14 cellular contexts compared by ENCODE assay signal in the genomic region with DNA sequence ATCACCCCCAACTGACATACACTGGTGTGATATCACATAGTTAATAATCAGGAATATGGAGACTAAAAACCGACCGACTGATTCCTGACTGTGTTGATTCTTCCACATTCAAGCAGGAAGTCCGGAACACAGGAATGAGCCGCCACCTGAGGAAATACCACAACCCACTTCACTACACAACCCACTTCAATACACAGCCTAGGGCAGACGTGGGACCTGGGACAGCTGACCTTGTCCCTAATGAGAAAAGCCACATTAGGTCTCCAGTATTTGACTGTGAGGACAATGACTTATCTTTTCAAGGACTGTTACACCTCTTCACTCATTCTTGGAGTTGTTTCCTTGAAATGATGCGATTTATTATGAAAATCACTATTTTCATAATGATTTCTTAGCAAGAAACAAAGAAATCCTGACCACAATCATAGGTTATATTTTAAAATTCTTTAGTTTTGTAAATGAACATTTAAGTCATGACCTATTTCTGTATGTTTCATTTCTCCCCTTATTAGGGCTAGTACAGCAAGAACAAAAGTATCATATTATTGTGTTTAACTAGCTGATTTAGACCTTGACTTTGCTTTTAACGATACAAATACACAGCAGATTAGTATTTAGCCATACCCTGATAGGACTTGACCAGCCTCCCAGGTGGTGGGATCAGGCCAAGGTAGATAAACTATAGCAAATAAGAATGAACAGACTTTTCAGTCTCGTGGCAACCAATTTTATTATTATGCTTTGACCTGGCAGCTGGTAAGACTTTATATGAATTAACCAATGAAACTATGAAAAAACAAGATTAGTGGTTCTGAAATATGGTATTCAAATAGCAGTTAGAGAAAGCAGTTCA. TPM values are rescaled to one million over a fixed set of nuclear protein-coding genes. Genes with fewer than 3 reads are reported as not detected.
DNase-seq lines count a peak whose midpoint lies in the region; ATAC-seq, FAIRE-seq and TF ChIP-seq lines count a peak whose summit lies in the region.
"Had no signal": no experiment of that assay in that cellular context is flagged by ENCODE, and none has a peak within 500 bp of the region (broad histone marks: within the 10 kb centered on the region; RNA-seq: fewer than 3 reads in every experiment).

No MANE protein-coding gene starts in this region.

- H3K36me3 Mint-ChIP-seq in CD14-positive monocyte, result peaks cover 35 to 38% of the 10 kb centered on the region in 2 donors
- peaks cover 2% of the 10 kb centered on the region for H3K36me3 Mint-ChIP-seq in astrocyte (ENCODE audit: low read depth, unreplicated experiment)
- peaks cover 0 to 4% (median 3%) of the 10 kb centered on the region in 3 donors for H3K36me3 Mint-ChIP-seq in naive thymus-derived CD8-positive, alpha-beta T cell

- H3K4me3 Mint-ChIP-seq in CD14-positive monocyte (peak overlapping the region; percentile 76 to 84), astrocyte (ENCODE audit: unreplicated experiment) (no peak overlapping the region)
- peak overlapping the region in 3 of 10 donors; percentile 7 to 55 (median 11) for H3K4me3 Mint-ChIP-seq in naive thymus-derived CD8-positive, alpha-beta T cell

- no peak overlapping the region for H3K4me2 ChIP-seq in astrocyte (ENCODE audit: low read length)
- H3K4me2 ChIP-seq in smooth muscle cell, result no peak overlapping the region

- H3K9me3 Mint-ChIP-seq in CD14-positive monocyte, result no peaks in the 10 kb centered on the region
- no peaks in the 10 kb centered on the region for H3K9me3 Mint-ChIP-seq in astrocyte (ENCODE audit: unreplicated experiment)
- H3K9me3 Mint-ChIP-seq in naive thymus-derived CD8-positive, alpha-beta T cell, result no peaks in the 10 kb centered on the region

- intact Hi-C loops in CD14-positive monocyte (cut with micrococcal nuclease), result loop anchor here in 1 of 2 donors (2.0 kb wide), 1 partner anchor 17 kb away; no protein-coding TSS in a partner anchor

- H4K20me1 ChIP-seq in astrocyte (ENCODE audit: insufficient read depth, low read length), result peaks cover 12% of the 10 kb centered on the region
- H4K20me1 ChIP-seq in smooth muscle cell (ENCODE audit: low read depth), result peaks cover 17% of the 10 kb centered on the region

- H3K9me3 ChIP-seq in astrocyte (ENCODE audit: insufficient read depth, low read depth, low read length), result no peaks in the 10 kb centered on the region
- H3K9me3 ChIP-seq in smooth muscle cell (replicated peaks; ENCODE audit: low read depth), result no peaks in the 10 kb centered on the region
- H3K9me3 ChIP-seq: BE2C had no signal

- H3K27me3 Mint-ChIP-seq in CD14-positive monocyte (ENCODE audit: low read depth in 3 of 3) (no peaks in the 10 kb centered on the region), astrocyte (ENCODE audit: low read depth, unreplicated experiment) (no peaks in the 10 kb centered on the region)
- H3K27me3 Mint-ChIP-seq in naive thymus-derived CD8-positive, alpha-beta T cell, result no peaks in the 10 kb centered on the region

- H3K27ac ChIP-seq in astrocyte (ENCODE audit: low read depth, low read length), result no peak overlapping the region
- H3K27ac ChIP-seq in smooth muscle cell (ENCODE audit: low read depth), result no peak overlapping the region

- H3K27me3 ChIP-seq in astrocyte (ENCODE audit: insufficient read depth, low read length) (no peaks in the 10 kb centered on the region), smooth muscle cell (ENCODE audit: low read depth) (no peaks in the 10 kb centered on the region)
- H3K27me3 ChIP-seq: BE2C had no signal

- no peaks in the 10 kb centered on the region for H3F3A ChIP-seq in smooth muscle cell (ENCODE audit: low read depth)

- no peak for ATAC-seq in naive thymus-derived CD8-positive, alpha-beta T cell
- ATAC-seq in HG03432 (IDR thresholded peaks at IDR 0.05; ENCODE audit: unreplicated experiment), result no peak

- H3K9ac ChIP-seq in astrocyte (ENCODE audit: low read length), result no peak overlapping the region
- no peak overlapping the region for H3K9ac ChIP-seq in smooth muscle cell (ENCODE audit: low read depth)

- H3K27ac Mint-ChIP-seq in CD14-positive monocyte (peak overlapping the region; percentile 91 to 99 (median 97)), astrocyte (ENCODE audit: unreplicated experiment) (peak overlapping the region; percentile 77)
- H3K27ac Mint-ChIP-seq in naive thymus-derived CD8-positive, alpha-beta T cell, result peak overlapping the region; percentile 48 to 98 (median 88)

- no peak for FAIRE-seq in astrocyte (lab: Jason Lieb, UNC)
- FAIRE-seq: GM12891 had no signal

- H3K4me1 ChIP-seq in astrocyte (ENCODE audit: insufficient read depth, low read length) (peaks cover 29% of the 10 kb centered on the region), smooth muscle cell (ENCODE audit: low read depth) (peaks cover under 1% of the 10 kb centered on the region)

- H3K4me3 ChIP-seq in LNCaP clone FGC (ENCODE audit: low read depth, low read length) (no peak overlapping the region), astrocyte (ENCODE audit: insufficient read depth, low read depth, low read length) (no peak overlapping the region), smooth muscle cell (no peak overlapping the region)

- H3K4me1 Mint-ChIP-seq in CD14-positive monocyte, result peaks cover 98% of the 10 kb centered on the region
- peaks cover 33% of the 10 kb centered on the region for H3K4me1 Mint-ChIP-seq in astrocyte (ENCODE audit: low read depth, unreplicated experiment)
- peaks cover 40 to 95% (median 90%) of the 10 kb centered on the region in 4 donors for H3K4me1 Mint-ChIP-seq in naive thymus-derived CD8-positive, alpha-beta T cell

- H3K79me2 ChIP-seq in astrocyte (ENCODE audit: insufficient read depth, low read length) (peaks cover 60% of the 10 kb centered on the region), smooth muscle cell (ENCODE audit: low read depth) (peaks cover 54% of the 10 kb centered on the region)

- POLR2A ChIA-PET in naive thymus-derived CD8-positive, alpha-beta T cell (lab: Charles Lee), result interaction anchor here (1.0 kb wide), 1 partner anchor 16 kb away, joined by 3 read pairs; no protein-coding TSS in a partner anchor

- 94% methylated on average over 8 of the region's 8 CpGs for WGBS in smooth muscle cell (ENCODE audit: low lambda C conversion rate)

- H2AFZ ChIP-seq in astrocyte (ENCODE audit: low read depth, low read length) (no peak overlapping the region), smooth muscle cell (ENCODE audit: low read depth) (no peak overlapping the region)

- H3K36me3 ChIP-seq in astrocyte (ENCODE audit: insufficient read depth, low read length), result no peaks in the 10 kb centered on the region
- H3K36me3 ChIP-seq in smooth muscle cell (ENCODE audit: low read depth), result no peaks in the 10 kb centered on the region
- H3K36me3 ChIP-seq: BE2C had no signal

- DNase-seq in CD14-positive monocyte (ENCODE audit: low spot score) (no peak), LNCaP clone FGC (ENCODE audit: low read depth) (peak; percentile 88), astrocyte (ENCODE audit: low read depth) (no peak), NCI-H82 treated with DMSO at 0.1 percent for 48 hours (lab: John Stamatoyannopoulos, UW; ENCODE audit: unreplicated experiment) (no peak), germinal center (ENCODE audit: low spot score) (no peak), smooth muscle cell (lab: John Stamatoyannopoulos, UW; ENCODE audit: unreplicated experiment) (no peak)
- no peak for DNase-seq in naive thymus-derived CD8-positive, alpha-beta T cell
- DNase-seq: BE2C; midbrain; NCI-H1417 treated with DMSO at 0.1 percent for 48 hours; NCI-H524; stimulated activated CD8-positive, alpha-beta memory T cell treated with anti-CD3 and anti-CD28 coated beads, Interleukin-4, amount 100 ng/mL, for 48 hours had no signal

- TF ChIP-seq CTCF in CD14-positive monocyte (IDR thresholded peaks at IDR 0.05) (no peak), LNCaP clone FGC (IDR thresholded peaks at IDR 0.05; ENCODE audit: control insufficient read depth, extremely low read depth, insufficient read depth) (no peak), astrocyte (IDR thresholded peaks at IDR 0.05; ENCODE audit: insufficient read depth, low read depth, low read length) (no peak), smooth muscle cell (IDR thresholded peaks at IDR 0.05; ENCODE audit: borderline replicate concordance, insufficient read depth, poor library complexity, severe bottlenecking) (no peak)

RNA-seq across cellular contexts. Expression of gene RAB27A, which starts 6.1 kb away (rescaled TPM):
- polyA plus RNA-seq in CD14-positive monocyte (100 to 1,000 TPM; 135 to 159 TPM), smooth muscle cell (15.6 and 16.6 TPM in 2 replicates)
- total RNA-seq in astrocyte (17.8 and 18.8 TPM in 2 replicates), smooth muscle cell (14.6 and 18.0 TPM in 2 replicates)
- total RNA-seq in naive thymus-derived CD8-positive, alpha-beta T cell, result 10 to 100 TPM; 26.2 to 28.0 TPM
- polyA plus RNA-seq in naive thymus-derived CD8-positive, alpha-beta T cell, result 10 to 100 TPM; 35.0 to 88.0 (median 39.3) TPM

RNA-seq across cellular contexts. Expression of gene PIGBOS1, which starts 35.4 kb away (rescaled TPM):
- 10 to 100 TPM; 67.3 to 69.7 TPM for polyA plus RNA-seq in CD14-positive monocyte
- 8.9 and 9.5 TPM in 2 replicates for total RNA-seq in astrocyte
- 10 to 100 TPM; 15.7 to 16.5 TPM for total RNA-seq in naive thymus-derived CD8-positive, alpha-beta T cell
- polyA plus RNA-seq in naive thymus-derived CD8-positive, alpha-beta T cell, result 10 to 100 TPM; 28.4 to 37.5 (median 34.0) TPM
- 14.6 and 32.2 TPM in 2 replicates for total RNA-seq in smooth muscle cell
- 18.4 and 25.0 TPM in 2 replicates for polyA plus RNA-seq in smooth muscle cell

RNA-seq across cellular contexts. Expression of gene PIGB, which starts 35.5 kb away (rescaled TPM):
- 10 to 100 TPM; 15.3 to 16.8 TPM for polyA plus RNA-seq in CD14-positive monocyte
- 10.6 and 13.6 TPM in 2 replicates for total RNA-seq in astrocyte
- 10 to 100 TPM; 12.4 to 21.2 TPM for total RNA-seq in naive thymus-derived CD8-positive, alpha-beta T cell
- polyA plus RNA-seq in naive thymus-derived CD8-positive, alpha-beta T cell, result 10 to 100 TPM; 10.8 to 15.3 (median 13.5) TPM
- total RNA-seq in smooth muscle cell, result 12.9 and 18.8 TPM in 2 replicates
- polyA plus RNA-seq in smooth muscle cell, result 10.4 and 11.1 TPM in 2 replicates
